In genomic region chr1:54199765-54200518, GRCh38 we compare ENCODE assay signal across 1 cellular context.
A peak's percentile ranks its signal among the peaks of the same experiment; 100 is the strongest.
TF ChIP-seq lines count a peak whose summit lies in the region.

Gene CYB5RL, minus strand, starts transcription at chr1:54200030. Its CDS starts 4,414 bp downstream, at chr1:54195616.
Gene MRPL37, plus strand, starts transcription at chr1:54200167. Its CDS starts 77 bp downstream, at chr1:54200244.

TF ChIP-seq in HepG2, 621 proteins besides CTCF, POLR2A, EP300 and RAD21 (continued from another document and continues in another):
- TF ChIP-seq, protein P1, sequence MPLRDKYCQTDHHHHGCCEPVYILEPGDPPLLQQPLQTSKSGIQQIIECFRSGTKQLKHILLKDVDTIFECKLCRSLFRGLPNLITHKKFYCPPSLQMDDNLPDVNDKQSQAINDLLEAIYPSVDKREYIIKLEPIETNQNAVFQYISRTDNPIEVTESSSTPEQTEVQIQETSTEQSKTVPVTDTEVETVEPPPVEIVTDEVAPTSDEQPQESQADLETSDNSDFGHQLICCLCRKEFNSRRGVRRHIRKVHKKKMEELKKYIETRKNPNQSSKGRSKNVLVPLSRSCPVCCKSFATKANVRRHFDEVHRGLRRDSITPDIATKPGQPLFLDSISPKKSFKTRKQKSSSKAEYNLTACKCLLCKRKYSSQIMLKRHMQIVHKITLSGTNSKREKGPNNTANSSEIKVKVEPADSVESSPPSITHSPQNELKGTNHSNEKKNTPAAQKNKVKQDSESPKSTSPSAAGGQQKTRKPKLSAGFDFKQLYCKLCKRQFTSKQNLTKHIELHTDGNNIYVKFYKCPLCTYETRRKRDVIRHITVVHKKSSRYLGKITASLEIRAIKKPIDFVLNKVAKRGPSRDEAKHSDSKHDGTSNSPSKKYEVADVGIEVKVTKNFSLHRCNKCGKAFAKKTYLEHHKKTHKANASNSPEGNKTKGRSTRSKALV (CRISPR knock-in tag; IDR thresholded peaks at IDR 0.05), result no peak
- TF ChIP-seq NFIC (IDR thresholded peaks at IDR 0.05; ENCODE audit: low read length), result no peak
- no peak; the same call in 1 of the 2 replicates for TF ChIP-seq NR2F6 (IDR thresholded peaks at IDR 0.05)
- TF ChIP-seq NR2F6 (CRISPR knock-in tag; IDR thresholded peaks at IDR 0.05), result no peak
- TF ChIP-seq TMF1 (CRISPR knock-in tag; IDR thresholded peaks at IDR 0.05; ENCODE audit: low read depth), result no peak
- no peak for TF ChIP-seq ZNF367 (CRISPR knock-in tag; IDR thresholded peaks at IDR 0.05; ENCODE audit: borderline replicate concordance)
- no peak for TF ChIP-seq SOX6 (IDR thresholded peaks at IDR 0.05)
- no peak; the same call in 1 of the 2 replicates for TF ChIP-seq SOX6 (CRISPR knock-in tag; IDR thresholded peaks at IDR 0.05)
- TF ChIP-seq ARNT (IDR thresholded peaks at IDR 0.05), result no peak
- no peak for TF ChIP-seq AKAP8 (CRISPR knock-in tag; IDR thresholded peaks at IDR 0.05)
- no peak for TF ChIP-seq ZNF432 (CRISPR knock-in tag; IDR thresholded peaks at IDR 0.05; ENCODE audit: borderline replicate concordance)
- no peak; the same call in 1 of the 2 replicates for TF ChIP-seq ZNF557 (CRISPR knock-in tag; IDR thresholded peaks at IDR 0.05)
- TF ChIP-seq ZNF318 (CRISPR knock-in tag; IDR thresholded peaks at IDR 0.05), result no peak
- no peak for TF ChIP-seq ZNF724P (CRISPR knock-in tag; IDR thresholded peaks at IDR 0.05; ENCODE audit: borderline replicate concordance)
- TF ChIP-seq MIXL1 (CRISPR knock-in tag; IDR thresholded peaks at IDR 0.05), result no peak
- no peak for TF ChIP-seq SRSF9 (IDR thresholded peaks at IDR 0.05; ENCODE audit: borderline replicate concordance, insufficient read depth, low read depth, low read length, poor library complexity, severe bottlenecking)
- no peak for TF ChIP-seq ZSCAN22 (CRISPR knock-in tag; IDR thresholded peaks at IDR 0.05)
- TF ChIP-seq TOPORS (CRISPR knock-in tag; IDR thresholded peaks at IDR 0.05), result no peak
- TF ChIP-seq ZNF235 (CRISPR knock-in tag; IDR thresholded peaks at IDR 0.05; ENCODE audit: borderline replicate concordance), result no peak
- TF ChIP-seq ZNF3 (CRISPR knock-in tag; IDR thresholded peaks at IDR 0.05), result no peak
- no peak for TF ChIP-seq ZNF709 (CRISPR knock-in tag; IDR thresholded peaks at IDR 0.05)
- TF ChIP-seq ZNF282 (IDR thresholded peaks at IDR 0.05; ENCODE audit: partially characterized antibody), result no peak
- TF ChIP-seq RNF2 (conservative IDR thresholded peaks at IDR 0.05; ENCODE audit: low read depth), result no peak
- no peak for TF ChIP-seq TRIM22 (IDR thresholded peaks at IDR 0.05)
- peak; percentile 82; the same call in 1 of the 2 replicates for TF ChIP-seq BRD4 (CRISPR knock-in tag; IDR thresholded peaks at IDR 0.05)
- no peak for TF ChIP-seq ZNF672 (CRISPR knock-in tag; IDR thresholded peaks at IDR 0.05)
- TF ChIP-seq U2AF2 (IDR thresholded peaks at IDR 0.05; ENCODE audit: low read depth, low read length), result no peak
- 0 out of 2 replicates have a peak, but pooled peaks have one; percentile 45 for TF ChIP-seq ZNF839 (CRISPR knock-in tag; IDR thresholded peaks at IDR 0.05; ENCODE audit: borderline replicate concordance)
- TF ChIP-seq HDAC6 (IDR thresholded peaks at IDR 0.05; ENCODE audit: low read depth, low read length), result no peak
- no peak for TF ChIP-seq ZNF720 (CRISPR knock-in tag; IDR thresholded peaks at IDR 0.05)
- no peak for TF ChIP-seq GZF1 (CRISPR knock-in tag; IDR thresholded peaks at IDR 0.05)
- TF ChIP-seq ZNF232 (CRISPR knock-in tag; IDR thresholded peaks at IDR 0.05; ENCODE audit: borderline replicate concordance), result 0 out of 2 replicates have a peak, but pooled peaks have one; percentile 47
- TF ChIP-seq AGO1 (IDR thresholded peaks at IDR 0.05; ENCODE audit: low read depth, low read length, poor library complexity, severe bottlenecking), result peak; percentile 43
- TF ChIP-seq, protein P2, sequence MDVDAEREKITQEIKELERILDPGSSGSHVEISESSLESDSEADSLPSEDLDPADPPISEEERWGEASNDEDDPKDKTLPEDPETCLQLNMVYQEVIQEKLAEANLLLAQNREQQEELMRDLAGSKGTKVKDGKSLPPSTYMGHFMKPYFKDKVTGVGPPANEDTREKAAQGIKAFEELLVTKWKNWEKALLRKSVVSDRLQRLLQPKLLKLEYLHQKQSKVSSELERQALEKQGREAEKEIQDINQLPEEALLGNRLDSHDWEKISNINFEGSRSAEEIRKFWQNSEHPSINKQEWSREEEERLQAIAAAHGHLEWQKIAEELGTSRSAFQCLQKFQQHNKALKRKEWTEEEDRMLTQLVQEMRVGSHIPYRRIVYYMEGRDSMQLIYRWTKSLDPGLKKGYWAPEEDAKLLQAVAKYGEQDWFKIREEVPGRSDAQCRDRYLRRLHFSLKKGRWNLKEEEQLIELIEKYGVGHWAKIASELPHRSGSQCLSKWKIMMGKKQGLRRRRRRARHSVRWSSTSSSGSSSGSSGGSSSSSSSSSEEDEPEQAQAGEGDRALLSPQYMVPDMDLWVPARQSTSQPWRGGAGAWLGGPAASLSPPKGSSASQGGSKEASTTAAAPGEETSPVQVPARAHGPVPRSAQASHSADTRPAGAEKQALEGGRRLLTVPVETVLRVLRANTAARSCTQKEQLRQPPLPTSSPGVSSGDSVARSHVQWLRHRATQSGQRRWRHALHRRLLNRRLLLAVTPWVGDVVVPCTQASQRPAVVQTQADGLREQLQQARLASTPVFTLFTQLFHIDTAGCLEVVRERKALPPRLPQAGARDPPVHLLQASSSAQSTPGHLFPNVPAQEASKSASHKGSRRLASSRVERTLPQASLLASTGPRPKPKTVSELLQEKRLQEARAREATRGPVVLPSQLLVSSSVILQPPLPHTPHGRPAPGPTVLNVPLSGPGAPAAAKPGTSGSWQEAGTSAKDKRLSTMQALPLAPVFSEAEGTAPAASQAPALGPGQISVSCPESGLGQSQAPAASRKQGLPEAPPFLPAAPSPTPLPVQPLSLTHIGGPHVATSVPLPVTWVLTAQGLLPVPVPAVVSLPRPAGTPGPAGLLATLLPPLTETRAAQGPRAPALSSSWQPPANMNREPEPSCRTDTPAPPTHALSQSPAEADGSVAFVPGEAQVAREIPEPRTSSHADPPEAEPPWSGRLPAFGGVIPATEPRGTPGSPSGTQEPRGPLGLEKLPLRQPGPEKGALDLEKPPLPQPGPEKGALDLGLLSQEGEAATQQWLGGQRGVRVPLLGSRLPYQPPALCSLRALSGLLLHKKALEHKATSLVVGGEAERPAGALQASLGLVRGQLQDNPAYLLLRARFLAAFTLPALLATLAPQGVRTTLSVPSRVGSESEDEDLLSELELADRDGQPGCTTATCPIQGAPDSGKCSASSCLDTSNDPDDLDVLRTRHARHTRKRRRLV (CRISPR knock-in tag; IDR thresholded peaks at IDR 0.05), result no peak
- 0 out of 2 replicates have a peak, but pooled peaks have one; percentile 41 for TF ChIP-seq RFXANK (CRISPR knock-in tag; IDR thresholded peaks at IDR 0.05)
- no peak for TF ChIP-seq KLF6 (CRISPR knock-in tag; IDR thresholded peaks at IDR 0.05)
- TF ChIP-seq KLF9 (CRISPR knock-in tag; IDR thresholded peaks at IDR 0.05; ENCODE audit: low read depth), result no peak
- TF ChIP-seq, protein P3, sequence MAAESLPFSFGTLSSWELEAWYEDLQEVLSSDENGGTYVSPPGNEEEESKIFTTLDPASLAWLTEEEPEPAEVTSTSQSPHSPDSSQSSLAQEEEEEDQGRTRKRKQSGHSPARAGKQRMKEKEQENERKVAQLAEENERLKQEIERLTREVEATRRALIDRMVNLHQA (CRISPR knock-in tag; IDR thresholded peaks at IDR 0.05), result no peak
- no peak for TF ChIP-seq HOXA7 (CRISPR knock-in tag; IDR thresholded peaks at IDR 0.05)
- peak; percentile 82 for TF ChIP-seq HDAC1 (CRISPR knock-in tag; IDR thresholded peaks at IDR 0.05)
- TF ChIP-seq ERF (CRISPR knock-in tag; IDR thresholded peaks at IDR 0.05), result no peak
- TF ChIP-seq ZNF546 (CRISPR knock-in tag; conservative IDR thresholded peaks at IDR 0.05), result 0 out of 2 replicates have a peak, but pooled peaks have one; percentile 56
- TF ChIP-seq RORA (CRISPR knock-in tag; IDR thresholded peaks at IDR 0.05), result no peak
- 0 out of 2 replicates have a peak, but pooled peaks have one; percentile 23 for TF ChIP-seq ZNF740 (CRISPR knock-in tag; IDR thresholded peaks at IDR 0.05)
- TF ChIP-seq, protein P4, sequence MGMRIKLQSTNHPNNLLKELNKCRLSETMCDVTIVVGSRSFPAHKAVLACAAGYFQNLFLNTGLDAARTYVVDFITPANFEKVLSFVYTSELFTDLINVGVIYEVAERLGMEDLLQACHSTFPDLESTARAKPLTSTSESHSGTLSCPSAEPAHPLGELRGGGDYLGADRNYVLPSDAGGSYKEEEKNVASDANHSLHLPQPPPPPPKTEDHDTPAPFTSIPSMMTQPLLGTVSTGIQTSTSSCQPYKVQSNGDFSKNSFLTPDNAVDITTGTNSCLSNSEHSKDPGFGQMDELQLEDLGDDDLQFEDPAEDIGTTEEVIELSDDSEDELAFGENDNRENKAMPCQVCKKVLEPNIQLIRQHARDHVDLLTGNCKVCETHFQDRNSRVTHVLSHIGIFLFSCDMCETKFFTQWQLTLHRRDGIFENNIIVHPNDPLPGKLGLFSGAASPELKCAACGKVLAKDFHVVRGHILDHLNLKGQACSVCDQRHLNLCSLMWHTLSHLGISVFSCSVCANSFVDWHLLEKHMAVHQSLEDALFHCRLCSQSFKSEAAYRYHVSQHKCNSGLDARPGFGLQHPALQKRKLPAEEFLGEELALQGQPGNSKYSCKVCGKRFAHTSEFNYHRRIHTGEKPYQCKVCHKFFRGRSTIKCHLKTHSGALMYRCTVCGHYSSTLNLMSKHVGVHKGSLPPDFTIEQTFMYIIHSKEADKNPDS (CRISPR knock-in tag; IDR thresholded peaks at IDR 0.05), result no peak
- no peak for TF ChIP-seq ZNF607 (CRISPR knock-in tag; IDR thresholded peaks at IDR 0.05; ENCODE audit: borderline replicate concordance)
- no peak for TF ChIP-seq ZNF354B (CRISPR knock-in tag; IDR thresholded peaks at IDR 0.05)
- TF ChIP-seq NR1H2 (CRISPR knock-in tag; IDR thresholded peaks at IDR 0.05; ENCODE audit: borderline replicate concordance, low read depth), result no peak
- no peak for TF ChIP-seq KLF13 (CRISPR knock-in tag; IDR thresholded peaks at IDR 0.05)
